9 cellular contexts compared by ENCODE assay signal in genomic region chr15:72236381-72237285, GRCh38. TPM values are rescaled to one million over a fixed set of nuclear protein-coding genes. Genes with fewer than 3 reads are reported as not detected.
A peak's percentile ranks its signal among the peaks of the same experiment; 100 is the strongest.
DNase-seq lines count a peak whose midpoint lies in the region; ATAC-seq, FAIRE-seq and TF ChIP-seq lines count a peak whose summit lies in the region.
"Had no signal": no experiment of that assay in that cellular context is flagged by ENCODE, and none has a peak within 500 bp of the region (broad histone marks: within the 10 kb centered on the region; RNA-seq: fewer than 3 reads in every experiment).

No MANE protein-coding gene starts in this region.

- DNase-seq in OCI-M1 (lab: John Stamatoyannopoulos, UW) (peak; percentile 47), colonic mucosa (no peak), H54 (ENCODE audit: insufficient read length, low spot score) (no peak), left lobe of liver (ENCODE audit: low spot score) (no peak), NCI-H526 (lab: John Stamatoyannopoulos, UW) (no peak)
- DNase-seq: NCI-H1694 had no signal

- H3K4me2 ChIP-seq in skeletal muscle satellite cell (ENCODE audit: low read length), result peak overlapping the region; percentile 87

- FAIRE-seq in H54 (lab: Jason Lieb, UNC), result no peak

- TF ChIP-seq CTCF in colonic mucosa (IDR thresholded peaks at IDR 0.05), result no peak

- ATAC-seq in GM21447 (IDR thresholded peaks at IDR 0.05; ENCODE audit: unreplicated experiment), result peak; percentile 6
- no peak for ATAC-seq in GM21825 (IDR thresholded peaks at IDR 0.05; ENCODE audit: unreplicated experiment)
- no peak for ATAC-seq in left lobe of liver

- H3K36me3 ChIP-seq in colonic mucosa (no peaks in the 10 kb centered on the region), skeletal muscle satellite cell (ENCODE audit: insufficient read depth, low read length) (peaks cover 16% of the 10 kb centered on the region)

- H3K27ac ChIP-seq in colonic mucosa, result peak overlapping the region; percentile 7

- H3K27me3 ChIP-seq in colonic mucosa (no peaks in the 10 kb centered on the region), skeletal muscle satellite cell (ENCODE audit: control insufficient read depth, insufficient read depth, low read length) (no peaks in the 10 kb centered on the region)

- intact Hi-C loops in colonic mucosa (cut with DNase I), result no loop called here

- TF ChIP-seq POLR2A in H54 (IDR thresholded peaks at IDR 0.05; ENCODE audit: low read depth, low read length), result no peak

- no peak overlapping the region for H3K4me3 ChIP-seq in colonic mucosa
- H3K4me3 ChIP-seq in skeletal muscle satellite cell (ENCODE audit: low read length), result peak overlapping the region; percentile 66

- no peak overlapping the region for H3K9ac ChIP-seq in colonic mucosa (ENCODE audit: low read depth in 2 of 2, low read length in 2 of 2)
- H3K9ac ChIP-seq in skeletal muscle satellite cell (ENCODE audit: low read depth, low read length), result peak overlapping the region; percentile 85

- H3K9me3 ChIP-seq in colonic mucosa, result no peaks in the 10 kb centered on the region
- H3K9me3 ChIP-seq in skeletal muscle satellite cell (replicated peaks; ENCODE audit: low read length), result no peaks in the 10 kb centered on the region

- H3K4me1 ChIP-seq in colonic mucosa (peaks cover 7% of the 10 kb centered on the region), skeletal muscle satellite cell (ENCODE audit: control insufficient read depth, insufficient read depth, low read length) (peaks cover 35% of the 10 kb centered on the region)

RNA-seq across cellular contexts. Expression of gene PKM, which starts 5.6 kb away (rescaled TPM):
- total RNA-seq in colonic mucosa (100 to 1,000 TPM; 769 to 946 TPM), left lobe of liver (31.0 TPM)
- total RNA-seq in skeletal muscle satellite cell (2012; rRNA removed), result 1,778 and 1,979 TPM in 2 replicates

RNA-seq across cellular contexts. Expression of gene PARP6, which starts 35.7 kb away (rescaled TPM):
- 10 to 100 TPM; 21.3 to 39.3 TPM for total RNA-seq in colonic mucosa
- 10.4 and 14.2 TPM in 2 replicates for total RNA-seq in skeletal muscle satellite cell (2012; rRNA removed)
- 20.1 TPM for total RNA-seq in left lobe of liver

RNA-seq across cellular contexts. Expression of gene GRAMD2A, which starts 39.0 kb away (rescaled TPM):
- total RNA-seq in colonic mucosa (1 to 10 TPM; 2.3 to 3.3 TPM), left lobe of liver (not detected)
- under 0.01 TPM in 1 of 2 replicates, not detected in the other for total RNA-seq in skeletal muscle satellite cell (2012; rRNA removed)

Comparison
In these comparisons a context has a peak if more than half of its experiments do, and no peak if none do; other contexts are left out.
1. RNA of gene PKM, which starts 5.6 kb away (total RNA-seq): 769 to 946 TPM in colonic mucosa; 31.0 TPM in left lobe of liver (single experiment); every median in the first group is over 10 times any median in the second.